In genomic region chr16:10518479-10519041, GRCh38 we compare ENCODE assay signal across 20 cellular contexts.
A peak's percentile ranks its signal among the peaks of the same experiment; 100 is the strongest.
DNase-seq lines count a peak whose midpoint lies in the region; ATAC-seq, FAIRE-seq and TF ChIP-seq lines count a peak whose summit lies in the region.
"Had no signal": no experiment of that assay in that cellular context is flagged by ENCODE, and none has a peak within 500 bp of the region (broad histone marks: within the 10 kb centered on the region; RNA-seq: fewer than 3 reads in every experiment).

No MANE protein-coding gene starts in this region.

- no peak for TF ChIP-seq POLR2A in HepG2 (IDR thresholded peaks at IDR 0.05; ENCODE audit: insufficient read depth in 1 of 2, low read depth in 2 of 2, low read length in 2 of 2)

- no peak for FAIRE-seq in HepG2 (lab: Jason Lieb, UNC)
- FAIRE-seq: GM12891, GM18507, K562 had no signal

- intact Hi-C loops in HepG2 (cut with micrococcal nuclease; ENCODE audit: unreplicated experiment) = no loop called here
- intact Hi-C loops in left cardiac atrium (cut with DNase I) = loop anchor here in 1 of 2 donors (5.0 kb wide), 1 partner anchor 399 kb away; no protein-coding TSS in a partner anchor

- in situ Hi-C loops in HepG2 (cut with HindIII; ENCODE audit: extremely low pct_ligation_motif_present, low pct_unique_long_range_greater_than_20kb) = loop anchor here (5.0 kb wide), 2 partner anchors 219 to 399 kb away; no protein-coding TSS in a partner anchor

- DNase-seq in NCI-H82 (lab: John Stamatoyannopoulos, UW) (peak; percentile 35), NCI-H82 treated with DMSO at 0.1 percent for 48 hours (lab: John Stamatoyannopoulos, UW; ENCODE audit: unreplicated experiment) (no peak), HepG2 (ENCODE audit: low spot score) (no peak), osteoblast (ENCODE audit: insufficient read length, low spot score, missing footprints) (peak; percentile 47), left cardiac atrium (no peak), inferior parietal cortex (ENCODE audit: extremely low spot score) (no peak), putamen (ENCODE audit: low spot score) (no peak)
- DNase-seq: 8988T; CD8-positive, alpha-beta T cell; COR-L47; DMS 273 treated with DMSO at 0.1 percent for 48 hours; DND-41; EL; IMR-90 had no signal

- H3K9me3 ChIP-seq in HepG2 (ENCODE audit: low read length) (no peaks in the 10 kb centered on the region), osteoblast (ENCODE audit: low read depth, low read length) (no peaks in the 10 kb centered on the region)
- H3K9me3 ChIP-seq: HAP-1 had no signal

- H3K4me2 ChIP-seq in HepG2 (ENCODE audit: low read depth, low read length) (no peak overlapping the region), osteoblast (ENCODE audit: insufficient read depth, low read length) (no peak overlapping the region)
- H3K4me2 ChIP-seq: BLaER1 had no signal

- H3K79me2 ChIP-seq in HepG2 (ENCODE audit: insufficient read depth, low read length) = no peaks in the 10 kb centered on the region
- H3K79me2 ChIP-seq in osteoblast (ENCODE audit: insufficient read depth, low read length) = no peaks in the 10 kb centered on the region

- ATAC-seq in HepG2 = no peak
- no peak for ATAC-seq in left cardiac atrium
- ATAC-seq: CD8-positive, alpha-beta T cell; K562 had no signal

- no peak for TF ChIP-seq EP300 in HepG2 (IDR thresholded peaks at IDR 0.05; ENCODE audit: low read depth in 2 of 2, low read length in 2 of 2)
- TF ChIP-seq EP300 in HepG2 (CRISPR knock-in tag; IDR thresholded peaks at IDR 0.05; ENCODE audit: borderline replicate concordance) = no peak

- POLR2A ChIA-PET in HepG2 (lab: Yijun Ruan, JAX) = interaction anchor here (1.2 kb wide), 1 partner anchor 217 kb away, joined by 3 read pairs; no protein-coding TSS in a partner anchor

- no peaks in the 10 kb centered on the region for H3K27me3 ChIP-seq in HepG2 (ENCODE audit: control insufficient read depth in 1 of 2, insufficient read depth in 2 of 2, low read length in 2 of 2)
- no peaks in the 10 kb centered on the region for H3K27me3 ChIP-seq in osteoblast (ENCODE audit: insufficient read depth, low read length)
- H3K27me3 ChIP-seq: BLaER1 had no signal

- WGBS in HepG2 (ENCODE audit: low lambda C conversion rate) = 70% methylated on average over 7 of the region's 7 CpGs

- no peak overlapping the region for H3K27ac ChIP-seq in HepG2 (ENCODE audit: extremely low read length, insufficient read depth, low read length)
- H3K27ac ChIP-seq in osteoblast (ENCODE audit: low read depth, low read length) = no peak overlapping the region
- H3K27ac ChIP-seq: BLaER1, HL-60 had no signal

- H3K36me3 ChIP-seq in HepG2 (replicated peaks in 1 of 2; ENCODE audit: control insufficient read depth in 1 of 2, insufficient read depth in 2 of 2, low read length in 2 of 2) (no peaks in the 10 kb centered on the region), osteoblast (ENCODE audit: insufficient read depth, low read length) (no peaks in the 10 kb centered on the region)
- H3K36me3 ChIP-seq: BLaER1, HAP-1 had no signal

- no peak for TF ChIP-seq CTCF in HepG2 (CRISPR knock-in tag; IDR thresholded peaks at IDR 0.05)
- no peak for TF ChIP-seq CTCF in osteoblast (IDR thresholded peaks at IDR 0.05; ENCODE audit: extremely low read depth, low read depth, low read length)

- peaks cover 41% of the 10 kb centered on the region for H3K4me1 ChIP-seq in HepG2 (ENCODE audit: insufficient read depth, low read length)
- peaks cover 7% of the 10 kb centered on the region for H3K4me1 ChIP-seq in osteoblast (ENCODE audit: insufficient read depth, low read length)
- H3K4me1 ChIP-seq: HAP-1 had no signal

- no TSS peak for BruUV-seq in HepG2 (replicated peaks; lab: Mats Ljungman, UMichigan)

- H3K9ac ChIP-seq in HepG2 (ENCODE audit: insufficient read depth, low read depth, low read length) = no peak overlapping the region
- H3K9ac ChIP-seq: BLaER1 had no signal

- H3K4me3 ChIP-seq in HepG2 (replicated peaks in 1 of 3; ENCODE audit: insufficient read depth in 1 of 3, low read depth in 2 of 3, low read length in 3 of 3) (no peak overlapping the region), osteoblast (ENCODE audit: insufficient read depth, low read length) (no peak overlapping the region)
- H3K4me3 ChIP-seq: BLaER1, HAP-1, K562 had no signal

- no peak overlapping the region for H2AFZ ChIP-seq in HepG2 (ENCODE audit: low read length)
- no peak overlapping the region for H2AFZ ChIP-seq in osteoblast (ENCODE audit: low read length)

- H4K20me1 ChIP-seq in HepG2 (ENCODE audit: insufficient read depth, low read length) = no peaks in the 10 kb centered on the region
- H4K20me1 ChIP-seq in osteoblast (ENCODE audit: insufficient read depth, low read length) = no peaks in the 10 kb centered on the region
- H4K20me1 ChIP-seq: BLaER1 had no signal

- CTCF ChIA-PET in HepG2 (lab: Yijun Ruan, JAX; ENCODE audit: low intra/inter-chr PET ratio, low total read pairs) = no interaction called here

- TF ChIP-seq RAD21 in HepG2 (CRISPR knock-in tag; IDR thresholded peaks at IDR 0.05) = no peak

TF ChIP-seq in HepG2, 621 proteins besides CTCF, POLR2A, EP300 and RAD21 (continues in another document):
- TF ChIP-seq SMAD1 (CRISPR knock-in tag; IDR thresholded peaks at IDR 0.05; ENCODE audit: borderline replicate concordance, low read depth) = no peak
- no peak for TF ChIP-seq ZNF33A (CRISPR knock-in tag; IDR thresholded peaks at IDR 0.05; ENCODE audit: borderline replicate concordance)
- TF ChIP-seq ZNF451 (CRISPR knock-in tag; IDR thresholded peaks at IDR 0.05) = no peak
- peak; percentile 15; the same call in 1 of the 2 replicates for TF ChIP-seq CREB1 (IDR thresholded peaks at IDR 0.05)
- TF ChIP-seq CREB1 (CRISPR knock-in tag; IDR thresholded peaks at IDR 0.05) = no peak
- TF ChIP-seq, protein P1, sequence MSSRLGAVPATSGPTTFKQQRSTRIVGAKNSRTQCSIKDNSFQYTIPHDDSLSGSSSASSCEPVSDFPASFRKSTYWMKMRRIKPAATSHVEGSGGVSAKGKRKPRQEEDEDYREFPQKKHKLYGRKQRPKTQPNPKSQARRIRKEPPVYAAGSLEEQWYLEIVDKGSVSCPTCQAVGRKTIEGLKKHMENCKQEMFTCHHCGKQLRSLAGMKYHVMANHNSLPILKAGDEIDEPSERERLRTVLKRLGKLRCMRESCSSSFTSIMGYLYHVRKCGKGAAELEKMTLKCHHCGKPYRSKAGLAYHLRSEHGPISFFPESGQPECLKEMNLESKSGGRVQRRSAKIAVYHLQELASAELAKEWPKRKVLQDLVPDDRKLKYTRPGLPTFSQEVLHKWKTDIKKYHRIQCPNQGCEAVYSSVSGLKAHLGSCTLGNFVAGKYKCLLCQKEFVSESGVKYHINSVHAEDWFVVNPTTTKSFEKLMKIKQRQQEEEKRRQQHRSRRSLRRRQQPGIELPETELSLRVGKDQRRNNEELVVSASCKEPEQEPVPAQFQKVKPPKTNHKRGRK (CRISPR knock-in tag; IDR thresholded peaks at IDR 0.05) = peak; percentile 90
- TF ChIP-seq ZNF251 (CRISPR knock-in tag; IDR thresholded peaks at IDR 0.05) = peak; percentile 53; the same call in 1 of the 2 replicates
- TF ChIP-seq SAFB2 (CRISPR knock-in tag; IDR thresholded peaks at IDR 0.05; ENCODE audit: borderline replicate concordance, low read depth) = no peak
- no peak for TF ChIP-seq ZSCAN25 (CRISPR knock-in tag; IDR thresholded peaks at IDR 0.05)
- no peak for TF ChIP-seq FOXM1 (CRISPR knock-in tag; IDR thresholded peaks at IDR 0.05)
- no peak for TF ChIP-seq NFIC (IDR thresholded peaks at IDR 0.05; ENCODE audit: low read length)
- 0 out of 2 replicates have a peak, but pooled peaks have one; percentile 12 for TF ChIP-seq ZNF687 (CRISPR knock-in tag; IDR thresholded peaks at IDR 0.05)
- 0 out of 2 replicates have a peak, but pooled peaks have one; percentile 10 for TF ChIP-seq MNT (IDR thresholded peaks at IDR 0.05)
- TF ChIP-seq MTF2 (CRISPR knock-in tag; IDR thresholded peaks at IDR 0.05; ENCODE audit: borderline replicate concordance) = no peak

Comparison
In these comparisons a context has a peak if more than half of its experiments do, and no peak if none do; other contexts are left out.
1. DNase-seq: peak in NCI-H82 (single experiment) and osteoblast (single experiment); none in NCI-H82 treated with DMSO at 0.1 percent for 48 hours (single experiment), HepG2 (single experiment), left cardiac atrium (single experiment), inferior parietal cortex (single experiment) and putamen (single experiment).